In the genomic region with DNA sequence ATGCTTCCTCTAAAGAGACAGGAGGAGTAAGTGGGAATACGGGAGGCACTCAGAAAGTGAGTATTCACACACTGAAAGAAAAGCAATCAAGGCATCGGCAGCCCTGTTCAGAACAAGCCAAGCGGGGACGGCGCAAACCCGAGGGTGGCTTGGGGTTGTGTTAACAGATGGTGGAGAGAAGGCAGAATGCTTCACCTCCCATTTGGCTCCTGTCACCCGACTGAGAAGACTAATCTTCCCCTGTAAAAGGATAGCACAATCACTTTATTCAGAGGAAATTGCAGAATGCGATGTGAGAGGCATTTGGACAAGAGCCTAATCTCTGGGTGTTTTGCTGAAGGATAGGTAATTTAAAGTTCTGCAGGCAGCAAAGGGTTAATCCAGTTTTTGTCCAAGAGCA, we compare ENCODE assay signal across 20 cellular contexts.
"Had no signal": no experiment of that assay in that cellular context is flagged by ENCODE, and none has a peak within 500 bp of the region (broad histone marks: within the 10 kb centered on the region; RNA-seq: fewer than 3 reads in every experiment).

No MANE protein-coding gene starts in this region.

- H3K4me3 ChIP-seq: body of pancreas, gastrocnemius medialis, heart left ventricle, left lung, suprapubic skin, transverse colon, uterus had no signal

- H3K9me3 Mint-ChIP-seq: natural killer cell treated with Interleukin-12 subunit alpha and Interleukin-12 subunit beta and Interleukin-15 and Interleukin-18, amount 100 ng/mL, for 72 hours had no signal

- H3K27ac Mint-ChIP-seq: activated CD4-positive, alpha-beta memory T cell treated with anti-CD3 and anti-CD28 coated beads, Interleukin-2, amount 10 ng/mL, durations not matched to agents 7 days and 5 days; activated naive CD4-positive, alpha-beta T cell treated with anti-CD3 and anti-CD28 coated beads for 36 hours; mesothelial cell of epicardium; natural killer cell treated with Interleukin-12 subunit alpha and Interleukin-12 subunit beta and Interleukin-15 and Interleukin-18, amount 100 ng/mL, for 72 hours; stimulated activated naive CD8-positive, alpha-beta T cell treated with anti-CD3 and anti-CD28 coated beads, Interleukin-15, Interleukin-2, amounts not matched to agents 100 ng/mL and 50 ng/mL, for 24 hours had no signal

- H3K27me3 ChIP-seq: body of pancreas, gastrocnemius medialis, uterus had no signal

- H3K4me1 ChIP-seq: body of pancreas, gastrocnemius medialis, heart left ventricle, left lung, suprapubic skin, uterus had no signal

- ATAC-seq: activated T-cell treated with anti-CD3 and anti-CD28 coated beads, Interleukin-2, amount 50 U/mL, for 4 hours; body of pancreas; esophagus mucosa; gastrocnemius medialis; heart left ventricle; left lung; natural killer cell treated with Interleukin-12 subunit alpha and Interleukin-12 subunit beta and Interleukin-15 and Interleukin-18, amount 100 ng/mL, for 72 hours had no signal

- H3K36me3 ChIP-seq: gastrocnemius medialis, heart left ventricle, left lung, suprapubic skin, transverse colon, uterus had no signal

- H3K36me3 Mint-ChIP-seq: mesothelial cell of epicardium; natural killer cell treated with Interleukin-12 subunit alpha and Interleukin-12 subunit beta and Interleukin-15 and Interleukin-18, amount 100 ng/mL, for 72 hours had no signal

- H3K4me1 Mint-ChIP-seq: activated CD4-positive, alpha-beta memory T cell treated with anti-CD3 and anti-CD28 coated beads, Interleukin-2, amount 10 ng/mL, durations not matched to agents 7 days and 5 days; mesothelial cell of epicardium had no signal

- H3K9me3 ChIP-seq: body of pancreas, suprapubic skin, transverse colon, uterus had no signal

- H3K4me3 Mint-ChIP-seq: activated CD4-positive, alpha-beta memory T cell treated with anti-CD3 and anti-CD28 coated beads, Interleukin-2, amount 10 ng/mL, durations not matched to agents 7 days and 5 days; activated naive CD4-positive, alpha-beta T cell treated with anti-CD3 and anti-CD28 coated beads for 36 hours; activated T-cell treated with anti-CD3 and anti-CD28 coated beads, Interleukin-2, amount 50 U/mL, for 4 hours; mesothelial cell of epicardium; natural killer cell treated with Interleukin-12 subunit alpha and Interleukin-12 subunit beta and Interleukin-15 and Interleukin-18, amount 100 ng/mL, for 72 hours; stimulated activated naive CD8-positive, alpha-beta T cell treated with anti-CD3 and anti-CD28 coated beads, Interleukin-15, Interleukin-2, amounts not matched to agents 100 ng/mL and 50 ng/mL, for 24 hours had no signal

- H3K27ac ChIP-seq: body of pancreas, gastrocnemius medialis, heart left ventricle, left lung, suprapubic skin, transverse colon, uterus had no signal

- DNase-seq: activated CD4-positive, alpha-beta memory T cell treated with anti-CD3 and anti-CD28 coated beads, Interleukin-2, amount 10 ng/mL, durations not matched to agents 7 days and 5 days; activated CD4-positive, alpha-beta T cell treated with anti-CD3 and anti-CD28 coated beads for 48 hours; activated CD4-positive, CD25-positive, alpha-beta regulatory T cell; activated naive CD4-positive, alpha-beta T cell treated with anti-CD3 and anti-CD28 coated beads for 36 hours; activated T-cell treated with anti-CD3 and anti-CD28 coated beads, Interleukin-2, amount 50 U/mL, for 4 hours; body of pancreas; cortex of kidney; gastrocnemius medialis; heart left ventricle; kidney; left lung; posterior cingulate gyrus; stimulated activated CD4-positive, alpha-beta T cell treated with anti-CD3 and anti-CD28 coated beads, Interleukin-2, amount 100 ng/mL, for 24 hours; transverse colon; uterus had no signal
